1 cellular context compared by ENCODE assay signal in genomic region chr16:50719401-50720337, GRCh38.
TF ChIP-seq lines count a peak whose summit lies in the region.

No MANE protein-coding gene starts in this region.

TF ChIP-seq in HepG2, 621 proteins besides CTCF, POLR2A, EP300 and RAD21 (continued from another document and continues in another):
- TF ChIP-seq ZBTB39 (CRISPR knock-in tag; IDR thresholded peaks at IDR 0.05) (no peak), ZNF318 (CRISPR knock-in tag; IDR thresholded peaks at IDR 0.05) (no peak), FOXA1 (IDR thresholded peaks at IDR 0.05) (no peak), FOXA1 (CRISPR knock-in tag; IDR thresholded peaks at IDR 0.05) (peak; percentile 68), CHD2 (IDR thresholded peaks at IDR 0.05; ENCODE audit: low read depth, low read length) (0 out of 2 replicates have a peak, but pooled peaks have one; percentile 5), ZNF317 (CRISPR knock-in tag; IDR thresholded peaks at IDR 0.05) (0 out of 2 replicates have a peak, but pooled peaks have one; percentile 54), ZNF761 (CRISPR knock-in tag; conservative IDR thresholded peaks at IDR 0.05) (no peak; the same call in 1 of the 2 replicates), ZNF333 (CRISPR knock-in tag; IDR thresholded peaks at IDR 0.05; ENCODE audit: borderline replicate concordance) (0 out of 2 replicates have a peak, but pooled peaks have one; percentile 40), ZSCAN31 (CRISPR knock-in tag; IDR thresholded peaks at IDR 0.05; ENCODE audit: low read depth) (0 out of 2 replicates have a peak, but pooled peaks have one; percentile 29), ZNF776 (CRISPR knock-in tag; IDR thresholded peaks at IDR 0.05) (peak; percentile 72; the same call in 1 of the 2 replicates), DMTF1 (CRISPR knock-in tag; IDR thresholded peaks at IDR 0.05) (no peak), ZNF770 (CRISPR knock-in tag; IDR thresholded peaks at IDR 0.05) (no peak), ZXDC (CRISPR knock-in tag; IDR thresholded peaks at IDR 0.05) (0 out of 2 replicates have a peak, but pooled peaks have one; percentile 36), NR3C1 (CRISPR knock-in tag; IDR thresholded peaks at IDR 0.05) (no peak), UBTF (CRISPR knock-in tag; IDR thresholded peaks at IDR 0.05) (peak; percentile 69), HNF1B (CRISPR knock-in tag; IDR thresholded peaks at IDR 0.05) (peak; percentile 56; the same call in 1 of the 2 replicates), CAMTA2 (CRISPR knock-in tag; IDR thresholded peaks at IDR 0.05; ENCODE audit: borderline replicate concordance) (no peak), ZNF142 (CRISPR knock-in tag; IDR thresholded peaks at IDR 0.05) (no peak), ZNF782 (CRISPR knock-in tag; IDR thresholded peaks at IDR 0.05; ENCODE audit: borderline replicate concordance) (no peak), HMGA1 (CRISPR knock-in tag; conservative IDR thresholded peaks at IDR 0.05) (no peak)
